ENCODE assay signal across 10 cellular contexts in genomic region chr19:42266928-42267603, GRCh38. TPM values are rescaled to one million over a fixed set of nuclear protein-coding genes. Genes with fewer than 3 reads are reported as not detected.
DNase-seq lines count a peak whose midpoint lies in the region; ATAC-seq, FAIRE-seq and TF ChIP-seq lines count a peak whose summit lies in the region.
"Not testable (repeated sequence)": the region's sequence is repeated elsewhere in the genome, so short reads cannot be mapped to it uniquely, and the experiment has no call there.
"Had no signal": no experiment of that assay in that cellular context is flagged by ENCODE, and none has a peak within 500 bp of the region (broad histone marks: within the 10 kb centered on the region; RNA-seq: fewer than 3 reads in every experiment).

No MANE protein-coding gene starts in this region.

- H3K9me2 ChIP-seq in neural cell (ENCODE audit: insufficient read depth, low read length), result not testable (repeated sequence)

- peak overlapping the region; percentile 75 for H3K4me3 ChIP-seq in CD4-positive, CD25-positive, alpha-beta regulatory T cell (ENCODE audit: low read depth, low read length)
- H3K4me3 ChIP-seq in HUES64 (ENCODE audit: low read length) (peak overlapping the region; percentile 84), neural cell (ENCODE audit: low read length) (peak overlapping the region; percentile 73)
- not testable (repeated sequence) for H3K4me3 ChIP-seq in K562; left ventricle myocardium inferior; skeletal muscle tissue (ENCODE audit: low read length in 3 of 3)

- ATAC-seq in CD4-positive, CD25-positive, alpha-beta regulatory T cell (ENCODE audit: low read depth in 2 of 2); K562: not testable (repeated sequence)

- not testable (repeated sequence) for H3K36me3 Mint-ChIP-seq in CD4-positive, CD25-positive, alpha-beta regulatory T cell

- not testable (repeated sequence) for BruUV-seq in K562 (replicated peaks; lab: Mats Ljungman, UMichigan)

- H3K4me1 ChIP-seq in CD4-positive, CD25-positive, alpha-beta regulatory T cell (ENCODE audit: control insufficient read depth, insufficient read depth, low read length, poor library complexity, severe bottlenecking), result peaks cover 30% of the 10 kb centered on the region
- H3K4me1 ChIP-seq in HUES64 (ENCODE audit: insufficient read depth, low read length) (peaks cover 13% of the 10 kb centered on the region; the same call in 1 of the 2 replicates), K562 (replicated peaks in 1 of 2; ENCODE audit: control insufficient read depth in 2 of 2, insufficient read depth in 2 of 2, low read length in 2 of 2) (peaks cover 17 to 36% of the 10 kb centered on the region in 2 experiments), left ventricle myocardium inferior (peaks cover 33% of the 10 kb centered on the region), skeletal muscle tissue (ENCODE audit: control insufficient read depth in 3 of 3, insufficient read depth in 3 of 3, low read length in 3 of 3) (peaks cover 29 to 33% (median 31%) of the 10 kb centered on the region in 3 donors)

- H3K27me3 Mint-ChIP-seq in CD4-positive, CD25-positive, alpha-beta regulatory T cell, result not testable (repeated sequence)

- 94% methylated on average over 20 of the region's 25 CpGs for WGBS in HUES64
- WGBS in K562 (ENCODE audit: insufficient coverage, low coverage, missing lambda C conversion rate), result 84% methylated on average over 25 of the region's 25 CpGs

- not testable (repeated sequence) for TF ChIP-seq EP300 in K562 (IDR thresholded peaks at IDR 0.05; ENCODE audit: low read length); neural cell (conservative IDR thresholded peaks at IDR 0.05; ENCODE audit: poor library complexity, severe bottlenecking)

- H3K79me2 ChIP-seq in K562 (ENCODE audit: control insufficient read depth, insufficient read depth, low read length) (peaks cover 24% of the 10 kb centered on the region), neural cell (replicated peaks; ENCODE audit: insufficient read depth, low read length) (peaks cover 25% of the 10 kb centered on the region)

- not testable (repeated sequence) for H3K9me3 ChIP-seq in CD4-positive, CD25-positive, alpha-beta regulatory T cell (ENCODE audit: control insufficient read depth in 2 of 2, low read length in 2 of 2); HUES64 (ENCODE audit: insufficient read depth, low read depth, low read length); K562 (replicated peaks; ENCODE audit: control insufficient read depth, insufficient read depth, low read depth, low read length); left ventricle myocardium inferior (replicated peaks); neural cell (ENCODE audit: low read length); skeletal muscle tissue (ENCODE audit: control insufficient read depth in 3 of 3, low read length in 3 of 3)

- TF ChIP-seq CTCF in RWPE1 (conservative IDR thresholded peaks at IDR 0.05; ENCODE audit: low read depth); K562 (IDR thresholded peaks at IDR 0.05 in 2 of 3, conservative IDR thresholded peaks at IDR 0.05 in 1 of 3; ENCODE audit: insufficient read depth in 2 of 3, low read depth in 1 of 3, low read length in 3 of 3); left ventricle myocardium inferior (IDR thresholded peaks at IDR 0.05; ENCODE audit: borderline replicate concordance); neural cell (IDR thresholded peaks at IDR 0.05; ENCODE audit: poor library complexity, severe bottlenecking): not testable (repeated sequence)

- not testable (repeated sequence) for H3K36me3 ChIP-seq in CD4-positive, CD25-positive, alpha-beta regulatory T cell (ENCODE audit: control insufficient read depth, insufficient read depth, low read length); HUES64 (ENCODE audit: insufficient read depth, low read length); left ventricle myocardium inferior; neural cell (ENCODE audit: insufficient read depth, low read length); skeletal muscle tissue (ENCODE audit: control insufficient read depth in 3 of 3, insufficient read depth in 3 of 3, low read length in 3 of 3)
- peaks cover 10% of the 10 kb centered on the region; the same call in 2 of the 3 replicates for H3K36me3 ChIP-seq in K562 (ENCODE audit: control insufficient read depth, insufficient read depth, low read length)

- CTCF ChIA-PET in RWPE1 (lab: Yijun Ruan, JAX); K562 (lab: Yijun Ruan, JAX; ENCODE audit: low intra/inter-chr PET ratio): not testable (repeated sequence)

- not testable (repeated sequence) for TF ChIP-seq RAD21 in K562 (CRISPR knock-in tag; conservative IDR thresholded peaks at IDR 0.05 in 1 of 2, IDR thresholded peaks at IDR 0.05 in 1 of 2); neural cell (conservative IDR thresholded peaks at IDR 0.05)

- not testable (repeated sequence) for H3K9ac ChIP-seq in HUES64 (ENCODE audit: low read depth, low read length)
- H3K9ac ChIP-seq in K562 (ENCODE audit: insufficient read depth in 1 of 2, low read depth in 2 of 2, low read length in 2 of 2) (peak overlapping the region in 1 of 2 experiments; percentile 98; a peak in 2 of 4 replicates), neural cell (ENCODE audit: low read length) (peak overlapping the region; percentile 83), skeletal muscle tissue (ENCODE audit: low read depth in 1 of 3, low read length in 3 of 3) (peak overlapping the region in 1 of 3 donors; percentile 96)

- peak overlapping the region in 1 of 4 donors; percentile 21 for H3K4me3 Mint-ChIP-seq in CD4-positive, CD25-positive, alpha-beta regulatory T cell

- peak overlapping the region; percentile 95 for H2AFZ ChIP-seq in K562 (ENCODE audit: low read depth, low read length)
- H2AFZ ChIP-seq in neural cell (ENCODE audit: low read depth, low read length), result not testable (repeated sequence)

- in situ Hi-C loops in K562 (cut with MboI), result not testable (repeated sequence)

- H3F3A ChIP-seq in neural cell (ENCODE audit: insufficient read depth, low read length, poor library complexity, severe bottlenecking), result not testable (repeated sequence)

- POLR2A ChIA-PET in RWPE1 (lab: Yijun Ruan, JAX; ENCODE audit: low non-redundant PET), result not testable (repeated sequence)
- POLR2A ChIA-PET in K562 (lab: Yijun Ruan, JAX), result interaction anchor here (0.6 to 1.1 kb wide), 3 partner anchors 10 to 26 kb away, joined by 3 to 4 read pairs (median 3); no protein-coding TSS in a partner anchor

- H3K27ac ChIP-seq in CD4-positive, CD25-positive, alpha-beta regulatory T cell (ENCODE audit: insufficient read depth, low read length, poor library complexity, severe bottlenecking), result peak overlapping the region; percentile 99
- not testable (repeated sequence) for H3K27ac ChIP-seq in HUES64 (ENCODE audit: low read depth, low read length)
- H3K27ac ChIP-seq in RWPE1 (peak overlapping the region; percentile 100), K562 (ENCODE audit: extremely low read depth, low read depth, low read length) (peak overlapping the region; percentile 90), left ventricle myocardium inferior (replicated peaks) (peak overlapping the region; percentile 99), neural cell (ENCODE audit: low read length) (peak overlapping the region; percentile 97), skeletal muscle tissue (ENCODE audit: low read depth, low read length) (peak overlapping the region; percentile 99)

- TF ChIP-seq POLR2A in K562 (conservative IDR thresholded peaks at IDR 0.05), result not testable (repeated sequence)

- intact Hi-C loops in K562 (cut with micrococcal nuclease); left ventricle myocardium inferior (cut with micrococcal nuclease): not testable (repeated sequence)

- H3K27ac Mint-ChIP-seq in CD4-positive, CD25-positive, alpha-beta regulatory T cell, result peak overlapping the region in 1 of 3 donors; percentile 52

- not testable (repeated sequence) for H4K20me1 ChIP-seq in K562 (replicated peaks; ENCODE audit: control insufficient read depth, insufficient read depth, low read length); neural cell (ENCODE audit: insufficient read depth)

- peaks cover 0 to 22% (median 16%) of the 10 kb centered on the region in 4 donors for H3K4me1 Mint-ChIP-seq in CD4-positive, CD25-positive, alpha-beta regulatory T cell

- not testable (repeated sequence) for H3K27me3 ChIP-seq in CD4-positive, CD25-positive, alpha-beta regulatory T cell (ENCODE audit: control insufficient read depth, insufficient read depth, low read length); HUES64 (ENCODE audit: insufficient read depth, low read length); K562 (ENCODE audit: control insufficient read depth in 2 of 2, insufficient read depth in 2 of 2, low read length in 2 of 2); left ventricle myocardium inferior (ENCODE audit: low read depth); neural cell (ENCODE audit: insufficient read depth, low read depth, low read length); skeletal muscle tissue (ENCODE audit: control insufficient read depth in 3 of 3, insufficient read depth in 3 of 3, low read length in 3 of 3)

- peak overlapping the region; percentile 96 for H3K4me2 ChIP-seq in K562 (ENCODE audit: insufficient read depth, low read length)
- not testable (repeated sequence) for H3K4me2 ChIP-seq in neural cell (ENCODE audit: low read length)

- H3K9me3 Mint-ChIP-seq in CD4-positive, CD25-positive, alpha-beta regulatory T cell, result not testable (repeated sequence)

- FAIRE-seq in K562 (lab: Jason Lieb, UNC), result not testable (repeated sequence)

- not testable (repeated sequence) for DNase-seq in CD4-positive, CD25-positive, alpha-beta regulatory T cell; RWPE1 (ENCODE audit: low spot score); K562 (ENCODE audit: extremely low read depth in 1 of 4, low spot score in 3 of 4); left ventricle myocardium inferior

- H3K9me1 ChIP-seq in K562 (ENCODE audit: control insufficient read depth, insufficient read depth, low read length), result not testable (repeated sequence)

RNA-seq across cellular contexts. Expression of gene CIC, which starts 2.0 kb away (rescaled TPM):
- 124 TPM for total RNA-seq in CD4-positive, CD25-positive, alpha-beta regulatory T cell
- under 1 TPM; 0.41 to 0.91 (median 0.68) TPM for polyA plus RNA-seq in CD4-positive, CD25-positive, alpha-beta regulatory T cell
- 34.2 TPM for polyA plus RNA-seq in HUES64 (2013, experiment 1 of 2)
- 30.1 TPM for polyA plus RNA-seq in HUES64 (2013, experiment 2 of 2)
- 24.1 and 86.8 TPM in 2 replicates for total RNA-seq in K562 (2011; cell fraction: chromatin; rRNA removed; ENCODE audit: low replicate concordance)
- 64.6 and 65.9 TPM in 2 replicates for total RNA-seq in K562 (2011; cell fraction: nucleolus; rRNA removed)
- total RNA-seq in K562 (2011; cell fraction: nucleoplasm; rRNA removed), result 39.3 and 41.3 TPM in 2 replicates
- total RNA-seq in K562 (2014; rRNA removed) (13.6 and 13.7 TPM in 2 replicates), K562 (2014; rRNA removed; fragmentation: Illumina TruSeq; extraction: Trizol) (1.5 and 2.2 TPM in 2 replicates), K562 (2015; rRNA removed; fragmentation: Illumina TruSeq; extraction: Trizol) (8.6 and 8.7 TPM in 2 replicates), K562 (2021) (37.6 and 44.7 TPM in 2 replicates), left ventricle myocardium inferior (33.3 TPM), skeletal muscle tissue (10.4 TPM)
- polyA plus RNA-seq in K562 (2011; rRNA removed) (3.0 and 5.8 TPM in 2 replicates), K562 (2014; fragmentation: Illumina TruSeq; extraction: Trizol) (12.0 and 21.5 TPM in 2 replicates), K562 (2014; fragmentation: Nextera tagmentation; extraction: Ambion mirVana) (under 1 TPM; 0.07 to 0.13 TPM), K562 (2014; rRNA removed) (18.9 and 19.9 TPM in 2 replicates), neural cell (10.8 and 23.1 TPM in 2 replicates)
- 4.3 and 10.0 TPM in 2 replicates for polyA plus RNA-seq in K562 (2011; cell fraction: cytosol; rRNA removed)
- polyA plus RNA-seq in K562 (2011; cell fraction: nucleus; rRNA removed), result 37.3 and 64.7 TPM in 2 replicates
- polyA plus RNA-seq in K562 (2012), result 24.4 and 27.9 TPM in 2 replicates
- 1.8 and 2.4 TPM in 2 replicates for polyA minus RNA-seq in K562 (2011; rRNA and poly(A)+ RNA removed)
- polyA minus RNA-seq in K562 (2011; cell fraction: cytosol; rRNA and poly(A)+ RNA removed), result 12.8 and 21.3 TPM in 2 replicates
- polyA minus RNA-seq in K562 (2011; cell fraction: nucleus; rRNA and poly(A)+ RNA removed), result 14.4 and 16.6 TPM in 2 replicates
- polyA minus RNA-seq in neural cell, result 29.0 and 31.0 TPM in 2 replicates

RNA-seq across cellular contexts. Expression of gene ERF, which starts 12.1 kb away (rescaled TPM):
- total RNA-seq in CD4-positive, CD25-positive, alpha-beta regulatory T cell, result 96.4 TPM
- polyA plus RNA-seq in CD4-positive, CD25-positive, alpha-beta regulatory T cell, result 1 to 10 TPM; 1.4 to 7.5 (median 2.6) TPM
- 53.3 TPM for polyA plus RNA-seq in HUES64 (2013, experiment 1 of 2)
- polyA plus RNA-seq in HUES64 (2013, experiment 2 of 2), result 53.6 TPM
- total RNA-seq in K562 (2011; cell fraction: chromatin; rRNA removed; ENCODE audit: low replicate concordance), result 105 and 266 TPM in 2 replicates
- 150 and 152 TPM in 2 replicates for total RNA-seq in K562 (2011; cell fraction: nucleolus; rRNA removed)
- total RNA-seq in K562 (2011; cell fraction: nucleoplasm; rRNA removed), result 89.4 and 93.6 TPM in 2 replicates
- total RNA-seq in K562 (2014; rRNA removed), result 27.1 and 29.8 TPM in 2 replicates
- 19.0 and 20.0 TPM in 2 replicates for total RNA-seq in K562 (2014; rRNA removed; fragmentation: Illumina TruSeq; extraction: Trizol)
- total RNA-seq in K562 (2015; rRNA removed; fragmentation: Illumina TruSeq; extraction: Trizol), result 26.5 and 30.0 TPM in 2 replicates
- 72.7 and 75.4 TPM in 2 replicates for total RNA-seq in K562 (2021)
- 27.0 and 41.5 TPM in 2 replicates for polyA plus RNA-seq in K562 (2011; rRNA removed)
- 33.1 and 53.6 TPM in 2 replicates for polyA plus RNA-seq in K562 (2011; cell fraction: cytosol; rRNA removed)
- polyA plus RNA-seq in K562 (2011; cell fraction: nucleus; rRNA removed), result 142 and 197 TPM in 2 replicates
- polyA plus RNA-seq in K562 (2012), result 34.3 and 44.0 TPM in 2 replicates
- 28.9 and 45.7 TPM in 2 replicates for polyA plus RNA-seq in K562 (2014; fragmentation: Illumina TruSeq; extraction: Trizol)
- under 1 TPM; 0.03 to 0.13 TPM for polyA plus RNA-seq in K562 (2014; fragmentation: Nextera tagmentation; extraction: Ambion mirVana)
- polyA plus RNA-seq in K562 (2014; rRNA removed), result 54.9 and 62.2 TPM in 2 replicates
- polyA minus RNA-seq in K562 (2011; rRNA and poly(A)+ RNA removed), result 16.2 and 21.5 TPM in 2 replicates
- polyA minus RNA-seq in K562 (2011; cell fraction: cytosol; rRNA and poly(A)+ RNA removed), result 31.7 and 33.0 TPM in 2 replicates
- 30.3 and 43.7 TPM in 2 replicates for polyA minus RNA-seq in K562 (2011; cell fraction: nucleus; rRNA and poly(A)+ RNA removed)
- 33.5 TPM for total RNA-seq in left ventricle myocardium inferior
- 3.8 and 6.7 TPM in 2 replicates for polyA plus RNA-seq in neural cell
- 5.3 and 6.6 TPM in 2 replicates for polyA minus RNA-seq in neural cell
- total RNA-seq in skeletal muscle tissue, result 12.0 TPM

RNA-seq across cellular contexts. Expression of gene GSK3A, which starts 24.7 kb away (rescaled TPM):
- 31.3 TPM for total RNA-seq in CD4-positive, CD25-positive, alpha-beta regulatory T cell
- polyA plus RNA-seq in CD4-positive, CD25-positive, alpha-beta regulatory T cell, result 10 to 100 TPM; 12.0 to 16.0 (median 12.9) TPM
- 48.5 TPM for polyA plus RNA-seq in HUES64 (2013, experiment 1 of 2)
- polyA plus RNA-seq in HUES64 (2013, experiment 2 of 2), result 51.0 TPM
- 22.4 and 48.7 TPM in 2 replicates for total RNA-seq in K562 (2011; cell fraction: chromatin; rRNA removed; ENCODE audit: low replicate concordance)
- total RNA-seq in K562 (2011; cell fraction: nucleolus; rRNA removed), result 25.8 and 28.0 TPM in 2 replicates
- 24.6 and 32.8 TPM in 2 replicates for total RNA-seq in K562 (2011; cell fraction: nucleoplasm; rRNA removed)
- total RNA-seq in K562 (2014; rRNA removed) (22.7 and 25.2 TPM in 2 replicates), K562 (2014; rRNA removed; fragmentation: Illumina TruSeq; extraction: Trizol) (16.6 and 21.4 TPM in 2 replicates), K562 (2015; rRNA removed; fragmentation: Illumina TruSeq; extraction: Trizol) (31.4 and 33.3 TPM in 2 replicates), K562 (2021) (54.9 and 56.0 TPM in 2 replicates), left ventricle myocardium inferior (37.6 TPM), skeletal muscle tissue (5.2 TPM)
- polyA plus RNA-seq in K562 (2011; rRNA removed) (49.3 and 61.9 TPM in 2 replicates), K562 (2014; fragmentation: Illumina TruSeq; extraction: Trizol) (90.0 and 90.7 TPM in 2 replicates), K562 (2014; fragmentation: Nextera tagmentation; extraction: Ambion mirVana) (under 1 TPM; 0.62 to 0.89 TPM), K562 (2014; rRNA removed) (54.2 and 55.4 TPM in 2 replicates), neural cell (25.2 and 25.8 TPM in 2 replicates)
- polyA plus RNA-seq in K562 (2011; cell fraction: cytosol; rRNA removed), result 72.0 and 94.0 TPM in 2 replicates
- polyA plus RNA-seq in K562 (2011; cell fraction: nucleus; rRNA removed), result 46.6 and 64.9 TPM in 2 replicates
- 48.3 and 56.6 TPM in 2 replicates for polyA plus RNA-seq in K562 (2012)
- polyA minus RNA-seq in K562 (2011; rRNA and poly(A)+ RNA removed), result 18.3 and 32.8 TPM in 2 replicates
- polyA minus RNA-seq in K562 (2011; cell fraction: cytosol; rRNA and poly(A)+ RNA removed), result 31.4 and 33.4 TPM in 2 replicates
- polyA minus RNA-seq in K562 (2011; cell fraction: nucleus; rRNA and poly(A)+ RNA removed), result 7.9 and 9.6 TPM in 2 replicates
- 31.5 and 32.4 TPM in 2 replicates for polyA minus RNA-seq in neural cell

RNA-seq across cellular contexts. Expression of gene PRR19, which starts 34.9 kb away (rescaled TPM):
- not detected for total RNA-seq in CD4-positive, CD25-positive, alpha-beta regulatory T cell
- under 1 TPM; 0.10 to 0.83 (median 0.21) TPM for polyA plus RNA-seq in CD4-positive, CD25-positive, alpha-beta regulatory T cell
- polyA plus RNA-seq in HUES64 (2013, experiment 1 of 2), result 4.8 TPM
- polyA plus RNA-seq in HUES64 (2013, experiment 2 of 2), result 3.9 TPM
- total RNA-seq in K562 (2011; cell fraction: chromatin; rRNA removed; ENCODE audit: low replicate concordance), result 0.30 and 0.67 TPM in 2 replicates
- 0.39 and 0.83 TPM in 2 replicates for total RNA-seq in K562 (2011; cell fraction: nucleolus; rRNA removed)
- total RNA-seq in K562 (2011; cell fraction: nucleoplasm; rRNA removed), result 0.76 and 0.81 TPM in 2 replicates
- 0.54 and 1.1 TPM in 2 replicates for total RNA-seq in K562 (2014; rRNA removed)
- 0.11 and 0.32 TPM in 2 replicates for total RNA-seq in K562 (2014; rRNA removed; fragmentation: Illumina TruSeq; extraction: Trizol)
- total RNA-seq in K562 (2015; rRNA removed; fragmentation: Illumina TruSeq; extraction: Trizol), result 0.94 and 1.1 TPM in 2 replicates
- 1.6 and 1.8 TPM in 2 replicates for total RNA-seq in K562 (2021)
- polyA plus RNA-seq in K562 (2011; rRNA removed), result 0.24 and 0.34 TPM in 2 replicates
- polyA plus RNA-seq in K562 (2011; cell fraction: cytosol; rRNA removed), result 0.41 and 2.0 TPM in 2 replicates
- polyA plus RNA-seq in K562 (2011; cell fraction: nucleus; rRNA removed), result 0.21 and 0.77 TPM in 2 replicates
- polyA plus RNA-seq in K562 (2012), result 1.4 and 1.7 TPM in 2 replicates
- polyA plus RNA-seq in K562 (2014; fragmentation: Illumina TruSeq; extraction: Trizol), result 1.0 and 1.9 TPM in 2 replicates
- under 1 TPM; 0.10 to 0.18 TPM for polyA plus RNA-seq in K562 (2014; fragmentation: Nextera tagmentation; extraction: Ambion mirVana)
- polyA plus RNA-seq in K562 (2014; rRNA removed), result 0.73 and 1.6 TPM in 2 replicates
- 0.15 and 0.32 TPM in 2 replicates for polyA minus RNA-seq in K562 (2011; rRNA and poly(A)+ RNA removed)
- 1.2 TPM in 1 of 2 replicates, not detected in the other for polyA minus RNA-seq in K562 (2011; cell fraction: cytosol; rRNA and poly(A)+ RNA removed)
- 0.40 TPM in 1 of 2 replicates, not detected in the other for polyA minus RNA-seq in K562 (2011; cell fraction: nucleus; rRNA and poly(A)+ RNA removed)
- not detected for total RNA-seq in left ventricle myocardium inferior
- 1.4 and 2.4 TPM in 2 replicates for polyA plus RNA-seq in neural cell
- polyA minus RNA-seq in neural cell, result 2.1 and 3.4 TPM in 2 replicates
- total RNA-seq in skeletal muscle tissue, result not detected
- total RNA-seq: ascending aorta, mesenteric fat pad, urinary bladder had no signal

RNA-seq across cellular contexts. Expression of gene PAFAH1B3, which starts 35.4 kb away (rescaled TPM):
- 27.5 TPM for total RNA-seq in CD4-positive, CD25-positive, alpha-beta regulatory T cell
- 10 to 100 TPM; 54.5 to 71.6 (median 59.8) TPM for polyA plus RNA-seq in CD4-positive, CD25-positive, alpha-beta regulatory T cell
- 108 TPM for polyA plus RNA-seq in HUES64 (2013, experiment 1 of 2)
- polyA plus RNA-seq in HUES64 (2013, experiment 2 of 2), result 112 TPM
- total RNA-seq in K562 (2011; cell fraction: chromatin; rRNA removed; ENCODE audit: low replicate concordance), result 3.9 and 24.8 TPM in 2 replicates
- 45.0 and 47.0 TPM in 2 replicates for total RNA-seq in K562 (2011; cell fraction: nucleolus; rRNA removed)
- 16.6 and 17.6 TPM in 2 replicates for total RNA-seq in K562 (2011; cell fraction: nucleoplasm; rRNA removed)
- 114 and 146 TPM in 2 replicates for total RNA-seq in K562 (2014; rRNA removed)
- total RNA-seq in K562 (2014; rRNA removed; fragmentation: Illumina TruSeq; extraction: Trizol), result 28.7 and 48.0 TPM in 2 replicates
- 78.9 and 81.0 TPM in 2 replicates for total RNA-seq in K562 (2015; rRNA removed; fragmentation: Illumina TruSeq; extraction: Trizol)
- 130 and 138 TPM in 2 replicates for total RNA-seq in K562 (2021)
- 27.5 and 40.8 TPM in 2 replicates for polyA plus RNA-seq in K562 (2011; rRNA removed)
- polyA plus RNA-seq in K562 (2011; cell fraction: cytosol; rRNA removed), result 71.5 and 165 TPM in 2 replicates
- polyA plus RNA-seq in K562 (2011; cell fraction: nucleus; rRNA removed), result 47.4 and 73.9 TPM in 2 replicates
- 83.4 and 102 TPM in 2 replicates for polyA plus RNA-seq in K562 (2012)
- 96.7 and 113 TPM in 2 replicates for polyA plus RNA-seq in K562 (2014; fragmentation: Illumina TruSeq; extraction: Trizol)
- 10 to 100 TPM; 10.5 to 23.5 TPM for polyA plus RNA-seq in K562 (2014; fragmentation: Nextera tagmentation; extraction: Ambion mirVana)
- polyA plus RNA-seq in K562 (2014; rRNA removed), result 79.6 and 80.6 TPM in 2 replicates
- 20.7 and 34.8 TPM in 2 replicates for polyA minus RNA-seq in K562 (2011; rRNA and poly(A)+ RNA removed)
- polyA minus RNA-seq in K562 (2011; cell fraction: cytosol; rRNA and poly(A)+ RNA removed), result 70.3 and 71.1 TPM in 2 replicates
- polyA minus RNA-seq in K562 (2011; cell fraction: nucleus; rRNA and poly(A)+ RNA removed), result 16.8 and 18.9 TPM in 2 replicates
- 2.1 TPM for total RNA-seq in left ventricle myocardium inferior
- polyA plus RNA-seq in neural cell, result 727 and 741 TPM in 2 replicates
- 247 and 260 TPM in 2 replicates for polyA minus RNA-seq in neural cell
- 29.2 TPM for total RNA-seq in skeletal muscle tissue
